ENCODE assay signal across 9 cellular contexts in genomic region chr5:109468737-109469420, GRCh38. TPM values are rescaled to one million over a fixed set of nuclear protein-coding genes. Genes with fewer than 3 reads are reported as not detected.
DNase-seq lines count a peak whose midpoint lies in the region; ATAC-seq, FAIRE-seq and TF ChIP-seq lines count a peak whose summit lies in the region.
"Had no signal": no experiment of that assay in that cellular context is flagged by ENCODE, and none has a peak within 500 bp of the region (broad histone marks: within the 10 kb centered on the region; RNA-seq: fewer than 3 reads in every experiment).

No MANE protein-coding gene starts in this region.

- H3K27me3 ChIP-seq in CD4-positive, alpha-beta memory T cell (ENCODE audit: insufficient read depth, low read length) = no peaks in the 10 kb centered on the region
- H3K27me3 ChIP-seq in colonic mucosa (no peaks in the 10 kb centered on the region), HepG2 (ENCODE audit: control insufficient read depth in 1 of 2, insufficient read depth in 2 of 2, low read length in 2 of 2) (no peaks in the 10 kb centered on the region)

- ATAC-seq in GM19395 (IDR thresholded peaks at IDR 0.05; ENCODE audit: unreplicated experiment) (peak; percentile 95), HG03457 (IDR thresholded peaks at IDR 0.05; ENCODE audit: unreplicated experiment) (peak; percentile 93), HepG2 (peak; percentile 95)

- peak in 1 of 2 experiments; percentile 41; a peak in 1 of 4 replicates for TF ChIP-seq EP300 in HepG2 (IDR thresholded peaks at IDR 0.05; ENCODE audit: low read depth in 2 of 2, low read length in 2 of 2)
- TF ChIP-seq EP300 in HepG2 (CRISPR knock-in tag; IDR thresholded peaks at IDR 0.05; ENCODE audit: borderline replicate concordance) = no peak

- no peak overlapping the region for H3K9ac ChIP-seq in colonic mucosa (ENCODE audit: low read depth in 2 of 2, low read length in 2 of 2)
- no peak overlapping the region for H3K9ac ChIP-seq in HepG2 (ENCODE audit: insufficient read depth, low read depth, low read length)

- TF ChIP-seq CTCF in colonic mucosa (IDR thresholded peaks at IDR 0.05) (peak; percentile 66), HepG2 (CRISPR knock-in tag; IDR thresholded peaks at IDR 0.05) (peak; percentile 87)

- peak overlapping the region; percentile 41 for H3K4me2 ChIP-seq in HepG2 (ENCODE audit: low read depth, low read length)

- no peak overlapping the region for H3K4me3 Mint-ChIP-seq in CD4-positive, alpha-beta memory T cell

- no peaks in the 10 kb centered on the region for H3K9me3 ChIP-seq in CD4-positive, alpha-beta memory T cell (ENCODE audit: control insufficient read depth in 1 of 2, low read length in 2 of 2)
- H3K9me3 ChIP-seq in colonic mucosa (no peaks in the 10 kb centered on the region), HepG2 (ENCODE audit: low read length) (no peaks in the 10 kb centered on the region)

- H3K4me1 ChIP-seq in CD4-positive, alpha-beta memory T cell (ENCODE audit: insufficient read depth, low read length) = no peaks in the 10 kb centered on the region
- H3K4me1 ChIP-seq in colonic mucosa (no peaks in the 10 kb centered on the region), HepG2 (ENCODE audit: insufficient read depth, low read length) (peaks cover 7% of the 10 kb centered on the region)

- CTCF ChIA-PET in CD4-positive, alpha-beta memory T cell (lab: Charles Lee; ENCODE audit: partially characterized antibody) = interaction anchor here (1.1 kb wide), 1 partner anchor 549 kb away, joined by 3 read pairs; no protein-coding TSS in a partner anchor
- CTCF ChIA-PET in HepG2 (lab: Yijun Ruan, JAX; ENCODE audit: low intra/inter-chr PET ratio, low total read pairs) = interaction anchor here (1.1 to 1.4 kb wide), 2 partner anchors 545 to 788 kb away, joined by 4 to 5 read pairs; no protein-coding TSS in a partner anchor

- DNase-seq in CD4-positive, alpha-beta memory T cell = peak; percentile 57 to 62 (median 60)
- DNase-seq in NCI-H510A treated with DMSO at 0.1 percent for 48 hours (lab: John Stamatoyannopoulos, UW) (peak; percentile 86), colonic mucosa (peak; percentile 98), HepG2 (ENCODE audit: low spot score) (peak; percentile 88)
- peak; percentile 47 to 56 for DNase-seq in activated CD4-positive, alpha-beta T cell treated with anti-CD3 and anti-CD28 coated beads for 4 hours
- peak; percentile 63 to 66 for DNase-seq in stimulated activated CD4-positive, alpha-beta T cell treated with anti-CD3 and anti-CD28 coated beads, Interleukin-4, amount 100 ng/mL, for 48 hours (ENCODE audit: low read depth in 2 of 2)

- peak; percentile 97 for FAIRE-seq in HepG2 (lab: Jason Lieb, UNC)

- H3K27me3 Mint-ChIP-seq in CD4-positive, alpha-beta memory T cell = peaks cover 4% of the 10 kb centered on the region in 2 donors

- POLR2A ChIA-PET in CD4-positive, alpha-beta memory T cell (lab: Charles Lee; ENCODE audit: partially characterized antibody) = no interaction called here
- POLR2A ChIA-PET in HepG2 (lab: Yijun Ruan, JAX) = no interaction called here

- WGBS in HepG2 (ENCODE audit: low lambda C conversion rate) = 0% methylated on average over 4 of the region's 4 CpGs

- no peaks in the 10 kb centered on the region for H3K36me3 Mint-ChIP-seq in CD4-positive, alpha-beta memory T cell

- in situ Hi-C loops in HepG2 (cut with HindIII; ENCODE audit: extremely low pct_ligation_motif_present, low pct_unique_long_range_greater_than_20kb) = no loop called here

- no peaks in the 10 kb centered on the region for H3K36me3 ChIP-seq in CD4-positive, alpha-beta memory T cell (ENCODE audit: insufficient read depth, low read length)
- H3K36me3 ChIP-seq in colonic mucosa (no peaks in the 10 kb centered on the region), HepG2 (replicated peaks in 1 of 2; ENCODE audit: control insufficient read depth in 1 of 2, insufficient read depth in 2 of 2, low read length in 2 of 2) (no peaks in the 10 kb centered on the region)

- no peaks in the 10 kb centered on the region for H3K9me3 Mint-ChIP-seq in CD4-positive, alpha-beta memory T cell

- no peak for TF ChIP-seq POLR2A in HepG2 (IDR thresholded peaks at IDR 0.05; ENCODE audit: insufficient read depth in 1 of 2, low read depth in 2 of 2, low read length in 2 of 2)

- intact Hi-C loops in CD4-positive, alpha-beta memory T cell (cut with micrococcal nuclease) = no loop called here
- intact Hi-C loops in colonic mucosa (cut with DNase I) (loop anchor here (5.0 kb wide), 1 partner anchor 827 kb away; no protein-coding TSS in a partner anchor), HepG2 (cut with micrococcal nuclease; ENCODE audit: unreplicated experiment) (loop anchor here (1.0 to 10.0 kb wide), 6 partner anchors 57 to 827 kb away; no protein-coding TSS in a partner anchor)

- no peak overlapping the region for H3K4me3 ChIP-seq in CD4-positive, alpha-beta memory T cell (ENCODE audit: low read length in 2 of 2)
- H3K4me3 ChIP-seq in colonic mucosa (no peak overlapping the region), HepG2 (replicated peaks in 1 of 3; ENCODE audit: insufficient read depth in 1 of 3, low read depth in 2 of 3, low read length in 3 of 3) (no peak overlapping the region)
- H3K4me3 ChIP-seq: SK-N-MC had no signal

- H4K20me1 ChIP-seq in HepG2 (ENCODE audit: insufficient read depth, low read length) = no peaks in the 10 kb centered on the region

- TF ChIP-seq RAD21 in HepG2 (CRISPR knock-in tag; IDR thresholded peaks at IDR 0.05) = peak; percentile 76

- no peak overlapping the region for H2AFZ ChIP-seq in HepG2 (ENCODE audit: low read length)

- no peaks in the 10 kb centered on the region for H3K79me2 ChIP-seq in HepG2 (ENCODE audit: insufficient read depth, low read length)

- peaks cover 4 to 9% (median 5%) of the 10 kb centered on the region in 4 donors for H3K4me1 Mint-ChIP-seq in CD4-positive, alpha-beta memory T cell

- BruUV-seq in HepG2 (replicated peaks; lab: Mats Ljungman, UMichigan) = no TSS peak

- H3K27ac ChIP-seq in CD4-positive, alpha-beta memory T cell (ENCODE audit: low read depth, low read length) = no peak overlapping the region
- no peak overlapping the region for H3K27ac ChIP-seq in colonic mucosa
- no peak overlapping the region for H3K27ac ChIP-seq in HepG2 (ENCODE audit: extremely low read length, insufficient read depth, low read length)
- H3K27ac ChIP-seq: SK-N-MC had no signal

- peak overlapping the region in 1 of 7 donors; percentile 31 for H3K27ac Mint-ChIP-seq in CD4-positive, alpha-beta memory T cell

TF ChIP-seq in HepG2, 621 proteins besides CTCF, POLR2A, EP300 and RAD21 (continues in another document):
- no peak for TF ChIP-seq HDAC1 (CRISPR knock-in tag; IDR thresholded peaks at IDR 0.05)
- peak; percentile 84 for TF ChIP-seq FOXA3 (CRISPR knock-in tag; IDR thresholded peaks at IDR 0.05)
- TF ChIP-seq ZFP1 (CRISPR knock-in tag; IDR thresholded peaks at IDR 0.05) = no peak
- TF ChIP-seq, protein P1, sequence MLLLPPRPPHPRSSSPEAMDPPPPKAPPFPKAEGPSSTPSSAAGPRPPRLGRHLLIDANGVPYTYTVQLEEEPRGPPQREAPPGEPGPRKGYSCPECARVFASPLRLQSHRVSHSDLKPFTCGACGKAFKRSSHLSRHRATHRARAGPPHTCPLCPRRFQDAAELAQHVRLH (CRISPR knock-in tag; IDR thresholded peaks at IDR 0.05; ENCODE audit: borderline replicate concordance, low read depth) = peak; percentile 35; the same call in 1 of the 2 replicates
- no peak for TF ChIP-seq GPN1 (CRISPR knock-in tag; IDR thresholded peaks at IDR 0.05; ENCODE audit: borderline replicate concordance)

RNA-seq across cellular contexts. Expression of gene PJA2, which starts 59.1 kb away (rescaled TPM):
- 10 to 100 TPM; 90.0 to 90.6 TPM for total RNA-seq in CD4-positive, alpha-beta memory T cell
- 10 to 100 TPM; 57.2 to 60.0 TPM for polyA plus RNA-seq in CD4-positive, alpha-beta memory T cell
- total RNA-seq in colonic mucosa = 100 to 1,000 TPM in 1 of 2 donors, 10 to 100 TPM in 1; 55.9 to 102 TPM
- total RNA-seq in HepG2 (2016; rRNA removed; fragmentation: Illumina TruSeq; extraction: Trizol) = 39.4 and 70.7 TPM in 2 replicates
- total RNA-seq in HepG2 (2016; cell fraction: cytosol; rRNA removed; fragmentation: Illumina TruSeq; extraction: Trizol; ENCODE audit: low read depth) = 5.1 and 6.3 TPM in 2 replicates
- 37.3 and 71.4 TPM in 2 replicates for total RNA-seq in HepG2 (2016; cell fraction: insoluble cytoplasmic fraction; rRNA removed; fragmentation: Illumina TruSeq; extraction: Trizol)
- 22.7 and 27.8 TPM in 2 replicates for total RNA-seq in HepG2 (2016; cell fraction: membrane; rRNA removed; fragmentation: Illumina TruSeq; extraction: Trizol)
- total RNA-seq in HepG2 (2016; cell fraction: nucleus; rRNA removed; fragmentation: Illumina TruSeq; extraction: Trizol) = 34.8 and 35.7 TPM in 2 replicates
- 29.7 and 41.4 TPM in 2 replicates for polyA plus RNA-seq in HepG2 (2011; rRNA removed)
- polyA plus RNA-seq in HepG2 (2011; cell fraction: cytosol; rRNA removed) = 16.5 and 25.6 TPM in 2 replicates
- 11.3 and 14.3 TPM in 2 replicates for polyA plus RNA-seq in HepG2 (2011; cell fraction: nucleus; rRNA removed)
- polyA plus RNA-seq in HepG2 (2012) = 37.0 and 42.7 TPM in 2 replicates
- 2.4 and 2.8 TPM in 2 replicates for polyA plus RNA-seq in HepG2 (2016; cell fraction: cytosol; fragmentation: Illumina TruSeq; extraction: Trizol; ENCODE audit: low read depth)
- 55.5 and 60.0 TPM in 2 replicates for polyA plus RNA-seq in HepG2 (2016; cell fraction: insoluble cytoplasmic fraction; fragmentation: Illumina TruSeq; extraction: Trizol; ENCODE audit: low read depth)
- 9.5 and 12.5 TPM in 2 replicates for polyA plus RNA-seq in HepG2 (2016; cell fraction: membrane; fragmentation: Illumina TruSeq; extraction: Trizol; ENCODE audit: low read depth)
- 22.2 and 24.7 TPM in 2 replicates for polyA plus RNA-seq in HepG2 (2016; cell fraction: nucleus; fragmentation: Illumina TruSeq; extraction: Trizol; ENCODE audit: insufficient read depth, low read depth)
- polyA minus RNA-seq in HepG2 (2011; rRNA and poly(A)+ RNA removed; ENCODE audit: low replicate concordance) = 30.6 and 33.6 TPM in 2 replicates
- 45.1 and 46.4 TPM in 2 replicates for polyA minus RNA-seq in HepG2 (2011; cell fraction: cytosol; rRNA and poly(A)+ RNA removed)
- polyA minus RNA-seq in HepG2 (2011; cell fraction: nucleus; rRNA and poly(A)+ RNA removed) = 65.7 and 70.6 TPM in 2 replicates
